Comparison of ENCODE assay signal across 8 cellular contexts in the genomic region with DNA sequence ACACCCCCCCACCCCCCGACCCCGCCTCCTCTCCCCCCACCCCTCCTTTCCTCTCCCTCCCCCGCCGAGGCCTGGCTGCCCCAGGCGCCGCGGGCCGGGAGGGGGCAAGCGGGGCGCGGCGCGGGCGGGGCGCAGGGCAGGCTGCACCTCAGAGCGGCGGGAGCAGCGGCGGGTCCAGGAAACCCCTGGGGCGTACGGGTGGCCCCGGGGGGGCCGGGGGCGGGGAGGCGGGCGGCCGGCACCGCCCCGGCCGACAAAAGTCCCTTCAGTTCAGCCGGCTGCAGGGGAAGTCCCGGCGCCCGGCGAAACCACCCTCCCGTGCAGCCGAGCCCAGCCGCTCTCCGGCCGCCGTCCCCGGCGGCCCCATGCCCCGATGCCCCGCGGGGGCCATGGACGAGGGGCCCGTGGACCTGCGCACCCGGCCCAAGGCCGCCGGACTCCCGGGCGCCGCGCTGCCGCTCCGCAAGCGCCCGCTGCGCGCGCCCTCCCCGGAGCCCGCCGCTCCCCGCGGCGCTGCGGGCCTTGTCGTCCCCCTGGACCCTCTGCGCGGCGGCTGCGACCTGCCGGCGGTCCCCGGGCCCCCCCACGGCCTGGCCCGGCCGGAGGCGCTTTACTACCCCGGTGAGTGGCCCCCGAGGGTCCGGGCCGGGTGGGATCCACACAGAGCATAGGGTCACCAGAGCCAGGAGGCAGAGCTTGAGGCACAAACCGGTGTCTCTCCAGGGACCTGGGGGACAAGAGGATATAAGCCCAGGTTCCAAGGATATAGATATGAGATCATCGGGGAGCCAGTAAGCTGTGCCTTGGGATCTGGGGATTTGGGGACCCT. TPM values are rescaled to one million over a fixed set of nuclear protein-coding genes. Genes with fewer than 3 reads are reported as not detected.
A peak's percentile ranks its signal among the peaks of the same experiment; 100 is the strongest.
DNase-seq lines count a peak whose midpoint lies in the region; ATAC-seq, FAIRE-seq and TF ChIP-seq lines count a peak whose summit lies in the region.

A gene with protein sequence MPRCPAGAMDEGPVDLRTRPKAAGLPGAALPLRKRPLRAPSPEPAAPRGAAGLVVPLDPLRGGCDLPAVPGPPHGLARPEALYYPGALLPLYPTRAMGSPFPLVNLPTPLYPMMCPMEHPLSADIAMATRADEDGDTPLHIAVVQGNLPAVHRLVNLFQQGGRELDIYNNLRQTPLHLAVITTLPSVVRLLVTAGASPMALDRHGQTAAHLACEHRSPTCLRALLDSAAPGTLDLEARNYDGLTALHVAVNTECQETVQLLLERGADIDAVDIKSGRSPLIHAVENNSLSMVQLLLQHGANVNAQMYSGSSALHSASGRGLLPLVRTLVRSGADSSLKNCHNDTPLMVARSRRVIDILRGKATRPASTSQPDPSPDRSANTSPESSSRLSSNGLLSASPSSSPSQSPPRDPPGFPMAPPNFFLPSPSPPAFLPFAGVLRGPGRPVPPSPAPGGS (plus strand): TSS at position 283 of the 829 bp plus-strand sequence. CDS start 83 bp downstream, at position 366.

- H4K20me1 ChIP-seq in GM12878 (ENCODE audit: control insufficient read depth, insufficient read depth): no peaks in the 10 kb centered on the region

- peak; percentile 52; the same call in 1 of the 2 replicates for TF ChIP-seq POLR2A in GM12878 (IDR thresholded peaks at IDR 0.05; ENCODE audit: low read depth, low read length)

- 0 out of 2 replicates have a peak, but pooled peaks have one; percentile 3 for TF ChIP-seq RAD21 in GM12878 (IDR thresholded peaks at IDR 0.05; ENCODE audit: insufficient read depth, low read depth, low read length)

- DNase-seq in T-helper 2 cell treated with Interferon-gamma antibody and Interleukin-4, amounts not matched to agents 5 μg/mL and 100 μg/mL, for 36 hours (ENCODE audit: low spot score): peak; percentile 86
- DNase-seq in GM12878 (ENCODE audit: low read depth, low spot score) (no peak), COR-L47 (lab: John Stamatoyannopoulos, UW) (no peak), NCI-H526 treated with DMSO at 0.1 percent for 48 hours (lab: John Stamatoyannopoulos, UW) (no peak)
- DNase-seq in stimulated activated CD4-positive, alpha-beta T cell treated with anti-CD3 and anti-CD28 coated beads, Interleukin-12 subunit alpha, Interleukin-12 subunit beta, amount 100 ng/mL, for 4 hours: peak; percentile 58

- peak within 1 kb of the TSS; percentile 92 for H3K27ac ChIP-seq in GM12878 (ENCODE audit: control insufficient read depth, insufficient read depth)
- no peak within 1 kb of the TSS for H3K27ac ChIP-seq in iPS-20b (ENCODE audit: low read length)

- H2AFZ ChIP-seq in GM12878 (ENCODE audit: control insufficient read depth, low read depth, low read length): peak within 1 kb of the TSS; percentile 77

- H3K9me3 Mint-ChIP-seq in T-helper 2 cell treated with Interferon-gamma antibody and Interleukin-4, amounts not matched to agents 5 μg/mL and 100 μg/mL, for 36 hours: no peaks in the 10 kb centered on the region

- POLR2A ChIA-PET in GM12878 (lab: Charles Lee): interaction anchor here (0.6 to 2.1 kb wide), 7 partner anchors 10 to 97 kb away, joined by 3 to 11 read pairs (median 5); a partner anchor contains a TSS

- ATAC-seq in GM18511 (IDR thresholded peaks at IDR 0.05; ENCODE audit: unreplicated experiment): peak; percentile 38
- peak; percentile 28 for ATAC-seq in HG03095 (IDR thresholded peaks at IDR 0.05; ENCODE audit: unreplicated experiment)
- ATAC-seq in GM12878: peak; percentile 48

- peaks cover 38% of the 10 kb centered on the region for H3K79me2 ChIP-seq in GM12878 (ENCODE audit: control insufficient read depth, insufficient read depth, low read length)

- FAIRE-seq in GM12878 (lab: Jason Lieb, UNC): no peak

- SMC1A ChIA-PET in GM12878 (lab: Charles Lee; ENCODE audit: uncharacterized antibody, unreplicated experiment): interaction anchor here (1.0 to 7.7 kb wide), 5 partner anchors 9 to 58 kb away, joined by 3 to 115 read pairs (median 7); no protein-coding TSS in a partner anchor

- TF ChIP-seq CTCF in GM12878 (IDR thresholded peaks at IDR 0.05 in 2 of 3, conservative IDR thresholded peaks at IDR 0.05 in 1 of 3; ENCODE audit: control insufficient read depth in 2 of 3, extremely low read depth in 1 of 3, insufficient read depth in 1 of 3, low read depth in 3 of 3, low read length in 3 of 3): no peak

- H3K4me1 Mint-ChIP-seq in T-helper 2 cell treated with Interferon-gamma antibody and Interleukin-4, amounts not matched to agents 5 μg/mL and 100 μg/mL, for 36 hours (ENCODE audit: low read depth): peaks cover 54% of the 10 kb centered on the region

- peaks cover 4% of the 10 kb centered on the region for H3K27me3 Mint-ChIP-seq in T-helper 2 cell treated with Interferon-gamma antibody and Interleukin-4, amounts not matched to agents 5 μg/mL and 100 μg/mL, for 36 hours (ENCODE audit: low read depth)

- H3K27me3 ChIP-seq in GM12878 (replicated peaks in 1 of 2; ENCODE audit: control insufficient read depth in 2 of 2, insufficient read depth in 2 of 2, low read length in 1 of 2) (no peaks in the 10 kb centered on the region), iPS-20b (ENCODE audit: insufficient read depth, low read length) (peaks cover 90% of the 10 kb centered on the region)

- H3K36me3 ChIP-seq in GM12878 (ENCODE audit: control insufficient read depth in 2 of 2, insufficient read depth in 2 of 2, low read length in 1 of 2) (no peaks in the 10 kb centered on the region; a peak in 2 of 4 replicates), iPS-20b (ENCODE audit: insufficient read depth, low read depth, low read length) (no peaks in the 10 kb centered on the region)

- peak in 1 of 2 experiments; percentile 12; a peak in 1 of 4 replicates for TF ChIP-seq EP300 in GM12878 (IDR thresholded peaks at IDR 0.05; ENCODE audit: borderline replicate concordance in 1 of 2, control insufficient read depth in 1 of 2, low read depth in 2 of 2, low read length in 2 of 2)

- H3K9ac ChIP-seq in GM12878 (ENCODE audit: control insufficient read depth, insufficient read depth, low read length) (peak within 1 kb of the TSS; percentile 93), iPS-20b (ENCODE audit: low read depth, low read length) (peak within 1 kb of the TSS; percentile 45; the same call in 1 of the 2 replicates)

- RAD21 ChIA-PET in GM12878 (lab: Charles Lee; ENCODE audit: unreplicated experiment): interaction anchor here (0.8 to 2.9 kb wide), 7 partner anchors 12 to 207 kb away, joined by 3 to 50 read pairs (median 7); no protein-coding TSS in a partner anchor

- CTCF ChIA-PET in GM12878 (lab: Yijun Ruan, JAX): interaction anchor here (0.8 to 7.7 kb wide), 5 partner anchors 18 to 59 kb away, joined by 3 to 109 read pairs (median 5); no protein-coding TSS in a partner anchor

- H3K36me3 Mint-ChIP-seq in T-helper 2 cell treated with Interferon-gamma antibody and Interleukin-4, amounts not matched to agents 5 μg/mL and 100 μg/mL, for 36 hours (ENCODE audit: low read depth): peaks cover 42% of the 10 kb centered on the region

- H3K9me3 ChIP-seq in GM12878 (replicated peaks; ENCODE audit: control insufficient read depth, insufficient read depth, low read length) (no peaks in the 10 kb centered on the region), iPS-20b (ENCODE audit: insufficient read depth, low read depth, low read length) (no peaks in the 10 kb centered on the region)

- peak within 1 kb of the TSS; percentile 92 for H3K4me3 Mint-ChIP-seq in T-helper 2 cell treated with Interferon-gamma antibody and Interleukin-4, amounts not matched to agents 5 μg/mL and 100 μg/mL, for 36 hours

- H3K4me3 ChIP-seq in GM12878 (peak within 1 kb of the TSS; percentile 98), iPS-20b (ENCODE audit: low read length) (peak within 1 kb of the TSS; percentile 80)

- H3K4me1 ChIP-seq in GM12878 (ENCODE audit: control insufficient read depth, insufficient read depth, low read length) (peaks cover 35% of the 10 kb centered on the region), iPS-20b (ENCODE audit: insufficient read depth, low read length) (peaks cover 5% of the 10 kb centered on the region; the same call in 1 of the 2 replicates)

- intact Hi-C loops in GM12878 (cut with micrococcal nuclease; ENCODE audit: unreplicated experiment): loop anchor here (1.0 kb wide), 1 partner anchor 11 kb away; no protein-coding TSS in a partner anchor

- in situ Hi-C loops in GM12878 (cut with MboI): no loop called here

- H3K27ac Mint-ChIP-seq in T-helper 2 cell treated with Interferon-gamma antibody and Interleukin-4, amounts not matched to agents 5 μg/mL and 100 μg/mL, for 36 hours: peak within 1 kb of the TSS; percentile 97

- peak within 1 kb of the TSS; percentile 81 for H3K4me2 ChIP-seq in GM12878 (ENCODE audit: control insufficient read depth, insufficient read depth)

- 1% methylated on average over 14 of the region's 88 CpGs for WGBS in GM12878 (ENCODE audit: insufficient coverage, insufficient replicate concordance, low lambda C conversion rate, missing lambda C conversion rate)

- BruUV-seq in GM12878 (replicated peaks; lab: Mats Ljungman, UMichigan): no TSS peak

TF ChIP-seq in GM12878, 131 proteins besides CTCF, POLR2A, EP300 and RAD21 (continues in another document):
- TF ChIP-seq CREM (IDR thresholded peaks at IDR 0.05; ENCODE audit: low read depth) (no peak), GATAD2B (conservative IDR thresholded peaks at IDR 0.05; ENCODE audit: low read depth) (peak; percentile 87), ASH2L (IDR thresholded peaks at IDR 0.05; ENCODE audit: borderline replicate concordance, low read depth) (no peak), PAX5 (IDR thresholded peaks at IDR 0.05; ENCODE audit: borderline replicate concordance, low read depth, low read length) (peak; percentile 39; the same call in 1 of the 2 replicates), FOS (IDR thresholded peaks at IDR 0.05; ENCODE audit: borderline replicate concordance, extremely low read depth, insufficient read length) (no peak), MTA3 (IDR thresholded peaks at IDR 0.05; ENCODE audit: borderline replicate concordance, low read length) (no peak)

RNA-seq across cellular contexts. Expression of the gene that starts here (rescaled TPM):
- 8.9 and 15.2 TPM in 2 replicates for total RNA-seq in GM12878 (2013; cell fraction: nucleolus; rRNA removed)
- total RNA-seq in GM12878 (2014; rRNA removed): 5.2 and 6.5 TPM in 2 replicates
- 1.7 and 2.0 TPM in 2 replicates for total RNA-seq in GM12878 (2014; rRNA removed; fragmentation: Illumina TruSeq; extraction: Trizol)
- 22.7 and 26.4 TPM in 2 replicates for total RNA-seq in GM12878 (2021)
- polyA plus RNA-seq in GM12878 (2011; ENCODE audit: low read depth): 5.6 TPM
- polyA plus RNA-seq in GM12878 (2011; rRNA removed): 1.7 and 2.3 TPM in 2 replicates
- polyA plus RNA-seq in GM12878 (2011; cell fraction: cytosol; rRNA removed): 6.5 and 6.9 TPM in 2 replicates
- 33.6 and 46.6 TPM in 2 replicates for polyA plus RNA-seq in GM12878 (2011; cell fraction: nucleus; rRNA removed)
- polyA plus RNA-seq in GM12878 (2012): 18.8 and 19.6 TPM in 2 replicates
- 1.0 and 4.9 TPM in 2 replicates for polyA plus RNA-seq in GM12878 (2014; fragmentation: Illumina TruSeq; extraction: Trizol)
- polyA plus RNA-seq in GM12878 (2014; fragmentation: Nextera tagmentation; extraction: Ambion mirVana): 1 to 10 TPM in 1 of 2 experiments, under 1 TPM in 1; 0.55 to 1.1 TPM
- polyA plus RNA-seq in GM12878 (2014; rRNA removed): 19.2 and 25.5 TPM in 2 replicates
- 10 to 100 TPM in 1 of 2 experiments, 1 to 10 TPM in 1; 2.3 to 17.6 TPM for polyA plus RNA-seq in GM12878 (2016; fragmentation: Nextera tagmentation; extraction: Ambion mirVana)
- 3.7 and 7.5 TPM in 2 replicates for polyA minus RNA-seq in GM12878 (2011; rRNA and poly(A)+ RNA removed)
- polyA minus RNA-seq in GM12878 (2011; cell fraction: cytosol; rRNA and poly(A)+ RNA removed): 11.7 and 18.0 TPM in 2 replicates
- polyA minus RNA-seq in GM12878 (2011; cell fraction: nucleus; rRNA and poly(A)+ RNA removed): 6.0 and 10.0 TPM in 2 replicates

Comparison
In these comparisons a context has a peak if more than half of its experiments do, and no peak if none do; other contexts are left out.
1. DNase-seq: peak in T-helper 2 cell treated with Interferon-gamma antibody and Interleukin-4, amounts not matched to agents 5 μg/mL and 100 μg/mL, for 36 hours (single experiment) and stimulated activated CD4-positive, alpha-beta T cell treated with anti-CD3 and anti-CD28 coated beads, Interleukin-12 subunit alpha, Interleukin-12 subunit beta, amount 100 ng/mL, for 4 hours (single experiment); none in GM12878 (single experiment), COR-L47 (single experiment) and NCI-H526 treated with DMSO at 0.1 percent for 48 hours (single experiment).
2. Peak in every context shown above with its lines, with median percentiles within 50 percentile points of each other: ATAC-seq.